19 cellular contexts compared by ENCODE assay signal in genomic region chr2:11813951-11814350, GRCh38.
"Had no signal": no experiment of that assay in that cellular context is flagged by ENCODE, and none has a peak within 500 bp of the region (broad histone marks: within the 10 kb centered on the region; RNA-seq: fewer than 3 reads in every experiment).

No MANE protein-coding gene starts in this region.

- H3K27me3 Mint-ChIP-seq: naive thymus-derived CD4-positive, alpha-beta T cell; stimulated activated naive B cell treated with anti-CD40 and anti-IgM and Interleukin-4, amounts not matched to agents 10 μg/mL and 1 μg/mL and 100 μg/mL, for 72 hours had no signal

- H3K4me3 Mint-ChIP-seq: immature natural killer cell; naive thymus-derived CD4-positive, alpha-beta T cell; stimulated activated naive B cell treated with anti-CD40 and anti-IgM and Interleukin-4, amounts not matched to agents 10 μg/mL and 1 μg/mL and 100 μg/mL, for 72 hours had no signal

- DNase-seq: effector memory CD4-positive, alpha-beta T cell; esophagus squamous epithelium; foreskin fibroblast; immature natural killer cell; left cardiac atrium; left ventricle myocardium superior; mesenchymal stem cell; posterior cingulate gyrus; sigmoid colon; stimulated activated CD4-positive, alpha-beta T cell treated with anti-CD3 and anti-CD28 coated beads, Interleukin-2, amount 100 ng/mL, for 24 hours; stimulated activated CD4-positive, alpha-beta T cell treated with anti-CD3 and anti-CD28 coated beads, Interleukin-4, amount 100 ng/mL, for 4 hours; stimulated activated naive B cell treated with anti-CD40 and anti-IgM and Interleukin-4, amounts not matched to agents 10 μg/mL and 1 μg/mL and 100 μg/mL, for 72 hours; thyroid gland; upper lobe of right lung had no signal

- H3K27ac ChIP-seq: esophagus squamous epithelium, gastroesophageal sphincter, sigmoid colon, skin epidermis, thyroid gland, upper lobe of right lung had no signal

- H3K9me3 Mint-ChIP-seq: immature natural killer cell; stimulated activated naive B cell treated with anti-CD40 and anti-IgM and Interleukin-4, amounts not matched to agents 10 μg/mL and 1 μg/mL and 100 μg/mL, for 72 hours had no signal

- H3K9me3 ChIP-seq: esophagus squamous epithelium, gastroesophageal sphincter, sigmoid colon, thyroid gland, upper lobe of right lung had no signal

- H3K4me3 ChIP-seq: esophagus squamous epithelium, gastroesophageal sphincter, lung, sigmoid colon, skin epidermis, thyroid gland, upper lobe of right lung had no signal

- H3K27me3 ChIP-seq: esophagus squamous epithelium, gastroesophageal sphincter, sigmoid colon, thyroid gland, upper lobe of right lung had no signal

- FAIRE-seq: keratinocyte had no signal

- ATAC-seq: gastroesophageal sphincter; left cardiac atrium; left ventricle myocardium superior; naive thymus-derived CD4-positive, alpha-beta T cell; stimulated activated naive B cell treated with anti-CD40 and anti-IgM and Interleukin-4, amounts not matched to agents 10 μg/mL and 1 μg/mL and 100 μg/mL, for 72 hours; upper lobe of right lung had no signal

- H3K4me1 ChIP-seq: esophagus squamous epithelium, thyroid gland, upper lobe of right lung had no signal

- H3K4me1 Mint-ChIP-seq: stimulated activated naive B cell treated with anti-CD40 and anti-IgM and Interleukin-4, amounts not matched to agents 10 μg/mL and 1 μg/mL and 100 μg/mL, for 72 hours had no signal
